Comparison of ENCODE assay signal across 8 cellular contexts in the genomic region with DNA sequence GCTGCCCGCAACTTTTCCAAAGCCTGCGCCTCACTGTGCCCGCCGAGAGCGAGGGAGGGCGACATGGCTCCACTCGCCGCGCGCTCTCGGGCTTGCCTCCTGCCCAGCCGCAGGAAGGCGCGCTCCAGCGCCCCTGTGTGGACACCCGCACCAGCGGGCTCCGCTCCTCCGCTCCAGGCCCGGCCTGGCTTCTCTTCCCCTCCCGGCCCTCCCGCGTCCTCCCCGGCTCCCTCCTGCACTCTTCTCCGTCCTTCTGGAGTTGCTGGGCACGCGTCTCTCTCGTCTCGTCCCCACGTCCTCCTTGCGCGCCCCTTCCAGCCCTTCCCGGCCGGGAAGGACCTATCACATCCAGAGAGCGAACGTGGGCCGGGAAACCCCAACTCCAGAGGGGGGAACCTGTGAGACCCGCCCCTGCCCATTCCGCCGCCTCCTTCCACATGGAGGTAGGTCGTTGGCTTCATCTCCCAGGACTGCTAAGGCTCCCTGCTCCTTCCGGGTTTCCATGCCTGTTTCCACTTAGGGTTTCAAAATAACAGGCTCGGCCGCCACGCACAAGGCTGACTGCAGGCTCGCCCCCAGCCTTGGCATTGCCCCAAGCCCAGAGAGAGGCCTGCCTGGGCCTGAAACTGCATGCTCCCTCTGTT.
DNase-seq lines count a peak whose midpoint lies in the region; ATAC-seq and TF ChIP-seq lines count a peak whose summit lies in the region.
"Not testable (repeated sequence)": the region's sequence is repeated elsewhere in the genome, so short reads cannot be mapped to it uniquely, and the experiment has no call there.

No MANE protein-coding gene starts in this region.

- not testable (repeated sequence) for H3K4me1 ChIP-seq in adipocyte (ENCODE audit: control insufficient read depth, insufficient read depth, low read length); ovary (ENCODE audit: insufficient read depth)
- H3K4me1 ChIP-seq in esophagus squamous epithelium (peaks cover 6 to 28% (median 6%) of the 10 kb centered on the region in 3 donors), transverse colon (peaks cover 0 to 21% (median 13%) of the 10 kb centered on the region in 4 donors)

- ATAC-seq in SK-N-SH treated with all-trans-retinoic acid at 6 μM for 48 hours, result peak; percentile 92

- H3K9ac ChIP-seq in adipocyte (ENCODE audit: low read length), result not testable (repeated sequence)

- DNase-seq in Daoy (ENCODE audit: low read depth), result peak; percentile 75
- peak; percentile 21 for DNase-seq in NCI-H146 treated with DMSO at 0.1 percent for 48 hours (lab: John Stamatoyannopoulos, UW; ENCODE audit: unreplicated experiment)
- DNase-seq in adipocyte (ENCODE audit: low read depth), result peak; percentile 5
- DNase-seq in esophagus squamous epithelium (lab: John Stamatoyannopoulos, UW), result not testable (repeated sequence)
- peak; percentile 43 for DNase-seq in left kidney (ENCODE audit: low read depth, low spot score)
- peak; percentile 19 to 80 (median 36) for DNase-seq in ovary
- DNase-seq in transverse colon, result peak; percentile 9

- TF ChIP-seq EP300 in ovary (IDR thresholded peaks at IDR 0.05); transverse colon (IDR thresholded peaks at IDR 0.05; ENCODE audit: low read depth): not testable (repeated sequence)

- H3K27ac ChIP-seq in esophagus squamous epithelium, result peak overlapping the region; percentile 16 to 80 (median 65)
- H3K27ac ChIP-seq in ovary, result not testable (repeated sequence)
- peak overlapping the region in 2 of 4 donors; percentile 8 to 25 for H3K27ac ChIP-seq in transverse colon

- TF ChIP-seq POLR2A in esophagus squamous epithelium (IDR thresholded peaks at IDR 0.05); ovary (IDR thresholded peaks at IDR 0.05); transverse colon (IDR thresholded peaks at IDR 0.05): not testable (repeated sequence)

- peak overlapping the region; percentile 37 for H3K4me3 ChIP-seq in adipocyte (ENCODE audit: low read length)
- peak overlapping the region; percentile 25 to 66 (median 48) for H3K4me3 ChIP-seq in esophagus squamous epithelium
- peak overlapping the region; percentile 10 for H3K4me3 ChIP-seq in ovary
- H3K4me3 ChIP-seq in transverse colon, result peak overlapping the region in 2 of 4 donors; percentile 32 to 53

- H3K36me3 ChIP-seq in adipocyte (ENCODE audit: control insufficient read depth, insufficient read depth, low read length, severe bottlenecking); esophagus squamous epithelium; ovary; transverse colon: not testable (repeated sequence)

- intact Hi-C loops in esophagus squamous epithelium (cut with DNase I); ovary (cut with DNase I); transverse colon (cut with DNase I; ENCODE audit: low total_unique reads): not testable (repeated sequence)

- TF ChIP-seq CTCF in esophagus squamous epithelium (IDR thresholded peaks at IDR 0.05); ovary (IDR thresholded peaks at IDR 0.05): not testable (repeated sequence)
- peak in 3 of 5 experiments; percentile 14 to 23 (median 15) for TF ChIP-seq CTCF in transverse colon (IDR thresholded peaks at IDR 0.05)

- WGBS in esophagus squamous epithelium, 2 donors, result 9 to 14% methylated on average over 8 to 11 of the region's 46 CpGs
- 1 to 8% (median 2%) methylated on average over 22 to 29 of the region's 46 CpGs for WGBS in ovary, 3 donors
- 19% methylated on average over 22 of the region's 46 CpGs; no CpG with 5 or more reads in 1 of the 2 donors for WGBS in transverse colon (ENCODE audit: low coverage in 1 of 2), 2 donors

- H3K27me3 ChIP-seq in adipocyte (replicated peaks; ENCODE audit: control insufficient read depth, insufficient read depth, low read length); ovary: not testable (repeated sequence)
- H3K27me3 ChIP-seq in esophagus squamous epithelium (peaks cover 0 to 25% (median 0%) of the 10 kb centered on the region in 4 donors), transverse colon (peaks cover 25% of the 10 kb centered on the region)

- in situ Hi-C loops in transverse colon (cut with MboI; ENCODE audit: low pct_ligation_motif_present in 1 of 4, low pct_unique_long_range_greater_than_20kb in 1 of 4, low sequenced_read_pairs in 3 of 4), result not testable (repeated sequence)

- not testable (repeated sequence) for H3K9me3 ChIP-seq in adipocyte (ENCODE audit: control insufficient read depth, low read length); esophagus squamous epithelium; ovary; transverse colon
